In genomic region chr18:63320690-63321265, GRCh38 we compare ENCODE assay signal across 1 cellular context.
TF ChIP-seq lines count a peak whose summit lies in the region.

No MANE protein-coding gene starts in this region.

TF ChIP-seq in HEK293, 187 proteins besides CTCF, POLR2A, EP300 and RAD21 (continued from another document and continues in another):
- TF ChIP-seq ZNF18 (tag by site-specific recombination; IDR thresholded peaks at IDR 0.05): no peak
- no peak for TF ChIP-seq WT1 (tag by site-specific recombination; IDR thresholded peaks at IDR 0.05)
- no peak for TF ChIP-seq ATF2 (tag by site-specific recombination; IDR thresholded peaks at IDR 0.05; ENCODE audit: low read depth)
- no peak for TF ChIP-seq ZNF391 (tag by site-specific recombination; IDR thresholded peaks at IDR 0.05; ENCODE audit: borderline replicate concordance, low read depth)
- TF ChIP-seq BCL6B (tag by site-specific recombination; IDR thresholded peaks at IDR 0.05): no peak
- TF ChIP-seq GLI4 (tag by site-specific recombination; IDR thresholded peaks at IDR 0.05): 0 out of 2 replicates have a peak, but pooled peaks have one; percentile 75
- TF ChIP-seq ZNF274 (IDR thresholded peaks at IDR 0.05; ENCODE audit: low read length): no peak
- no peak for TF ChIP-seq ZNF274 (tag by site-specific recombination; IDR thresholded peaks at IDR 0.05; ENCODE audit: borderline replicate concordance)
- no peak for TF ChIP-seq ZBTB17 (tag by site-specific recombination; IDR thresholded peaks at IDR 0.05)
- TF ChIP-seq KLF10 (tag by site-specific recombination; IDR thresholded peaks at IDR 0.05): no peak
- no peak for TF ChIP-seq ZNF239 (tag by site-specific recombination; IDR thresholded peaks at IDR 0.05)
- no peak for TF ChIP-seq BCL11A (tag by site-specific recombination; IDR thresholded peaks at IDR 0.05; ENCODE audit: low read depth)
- TF ChIP-seq PRDM10 (tag by site-specific recombination; IDR thresholded peaks at IDR 0.05): no peak
- no peak for TF ChIP-seq SP3 (tag by site-specific recombination; IDR thresholded peaks at IDR 0.05)
- TF ChIP-seq ZNF132 (tag by site-specific recombination; IDR thresholded peaks at IDR 0.05; ENCODE audit: borderline replicate concordance): no peak
- TF ChIP-seq ZBTB26 (tag by site-specific recombination; optimal IDR thresholded peaks at IDR 0.05): peak; percentile 52
- no peak for TF ChIP-seq ZNF510 (tag by site-specific recombination; IDR thresholded peaks at IDR 0.05; ENCODE audit: insufficient replicate concordance)
- TF ChIP-seq ZFP3 (tag by site-specific recombination; IDR thresholded peaks at IDR 0.05; ENCODE audit: low read depth): no peak
- no peak for TF ChIP-seq ZNF558 (tag by site-specific recombination; IDR thresholded peaks at IDR 0.05)
- peak; percentile 90 for TF ChIP-seq ZFHX2 (tag by site-specific recombination; conservative IDR thresholded peaks at IDR 0.05)
- TF ChIP-seq RBAK (tag by site-specific recombination; IDR thresholded peaks at IDR 0.05): no peak
- TF ChIP-seq ZNF76 (tag by site-specific recombination; IDR thresholded peaks at IDR 0.05; ENCODE audit: borderline replicate concordance, low read depth): no peak
- TF ChIP-seq KLF8 (tag by site-specific recombination; IDR thresholded peaks at IDR 0.05): peak; percentile 49; the same call in 1 of the 2 replicates
- no peak for TF ChIP-seq ZNF23 (tag by site-specific recombination; IDR thresholded peaks at IDR 0.05; ENCODE audit: borderline replicate concordance)
- TF ChIP-seq ZNF580 (tag by site-specific recombination; IDR thresholded peaks at IDR 0.05): no peak
- TF ChIP-seq ZNF362 (tag by site-specific recombination; IDR thresholded peaks at IDR 0.05): no peak
- TF ChIP-seq ZNF792 (tag by site-specific recombination; IDR thresholded peaks at IDR 0.05): no peak
- TF ChIP-seq REST (tag by site-specific recombination; IDR thresholded peaks at IDR 0.05): no peak
- TF ChIP-seq ZEB2 (tag by site-specific recombination; IDR thresholded peaks at IDR 0.05): no peak
- 0 out of 2 replicates have a peak, but pooled peaks have one; percentile 59 for TF ChIP-seq ZSCAN18 (tag by site-specific recombination; IDR thresholded peaks at IDR 0.05)
- TF ChIP-seq ZNF704 (tag by site-specific recombination; IDR thresholded peaks at IDR 0.05): no peak
- no peak for TF ChIP-seq ZNF629 (tag by site-specific recombination; IDR thresholded peaks at IDR 0.05)
- TF ChIP-seq ZXDB (tag by site-specific recombination; IDR thresholded peaks at IDR 0.05): peak; percentile 27
- no peak for TF ChIP-seq ZNF26 (tag by site-specific recombination; IDR thresholded peaks at IDR 0.05)
- no peak for TF ChIP-seq ZFP69B (tag by site-specific recombination; IDR thresholded peaks at IDR 0.05)
- TF ChIP-seq HOXA7 (CRISPR knock-in tag; IDR thresholded peaks at IDR 0.05; ENCODE audit: borderline replicate concordance): no peak
- TF ChIP-seq ZBTB49 (tag by site-specific recombination; IDR thresholded peaks at IDR 0.05; ENCODE audit: low read depth): no peak
- no peak for TF ChIP-seq ZNF791 (tag by site-specific recombination; IDR thresholded peaks at IDR 0.05)
